ENCODE assay signal across 9 cellular contexts in the genomic region with DNA sequence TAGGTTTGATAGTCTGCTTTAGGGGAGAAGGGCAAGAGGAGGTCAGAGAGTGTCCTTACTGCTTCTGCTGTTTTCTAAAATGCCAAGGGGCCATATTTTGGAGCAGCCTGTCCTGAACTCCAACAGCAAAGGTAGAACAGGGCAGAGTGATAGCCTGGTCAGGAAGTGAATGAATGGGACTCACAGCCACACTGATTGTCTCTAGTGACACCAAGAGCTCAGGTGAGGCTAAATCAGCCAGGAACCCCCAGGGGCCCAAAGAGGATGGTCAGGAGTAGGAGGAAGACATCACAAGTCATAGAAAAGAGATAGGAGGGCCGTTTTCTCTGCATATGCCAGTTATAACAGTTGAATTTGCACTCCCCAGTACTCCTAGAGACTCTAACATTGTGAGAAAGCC.
DNase-seq lines count a peak whose midpoint lies in the region; ATAC-seq and TF ChIP-seq lines count a peak whose summit lies in the region.
"Had no signal": no experiment of that assay in that cellular context is flagged by ENCODE, and none has a peak within 500 bp of the region (broad histone marks: within the 10 kb centered on the region; RNA-seq: fewer than 3 reads in every experiment).

No MANE protein-coding gene starts in this region.

- no peaks in the 10 kb centered on the region for H3K9me3 ChIP-seq in PC-9 (ENCODE audit: insufficient read depth, low read depth)
- no peaks in the 10 kb centered on the region for H3K9me3 ChIP-seq in left lung

- no peaks in the 10 kb centered on the region for H3K27me3 ChIP-seq in PC-9 (ENCODE audit: insufficient read depth, low read depth)
- H3K27me3 ChIP-seq in left lung = no peaks in the 10 kb centered on the region

- peak overlapping the region; percentile 28 for H3K4me3 Mint-ChIP-seq in natural killer cell treated with Interleukin-12 subunit alpha and Interleukin-12 subunit beta and Interleukin-15 and Interleukin-18, amount 100 ng/mL, for 72 hours

- CTCF ChIA-PET in PC-9 (lab: Charles Lee) = no interaction called here

- peaks cover 53 to 62% of the 10 kb centered on the region in 2 donors for H3K4me1 Mint-ChIP-seq in natural killer cell treated with Interleukin-12 subunit alpha and Interleukin-12 subunit beta and Interleukin-15 and Interleukin-18, amount 100 ng/mL, for 72 hours (ENCODE audit: low read depth in 2 of 2)

- H3K27ac ChIP-seq in PC-9 = peak overlapping the region; percentile 87
- no peak overlapping the region for H3K27ac ChIP-seq in left lung

- H3K36me3 ChIP-seq in PC-9 (ENCODE audit: low read depth) (no peaks in the 10 kb centered on the region), left lung (no peaks in the 10 kb centered on the region)

- BruUV-seq in PC-9 (replicated peaks; lab: Mats Ljungman, UMichigan) = TSS peak; percentile 36

- peak; percentile 37 for ATAC-seq in GM19035 (IDR thresholded peaks at IDR 0.05; ENCODE audit: unreplicated experiment)
- ATAC-seq in HG02678 (IDR thresholded peaks at IDR 0.05; ENCODE audit: unreplicated experiment) = peak; percentile 22
- ATAC-seq in natural killer cell treated with Interleukin-12 subunit alpha and Interleukin-12 subunit beta and Interleukin-15 and Interleukin-18, amount 100 ng/mL, for 72 hours = no peak
- ATAC-seq in left lung = no peak

- no peaks in the 10 kb centered on the region for H3K9me2 ChIP-seq in PC-9 (ENCODE audit: insufficient read depth)

- H3K27me3 Mint-ChIP-seq in natural killer cell treated with Interleukin-12 subunit alpha and Interleukin-12 subunit beta and Interleukin-15 and Interleukin-18, amount 100 ng/mL, for 72 hours = no peaks in the 10 kb centered on the region

- no peaks in the 10 kb centered on the region for H4K20me1 ChIP-seq in PC-9 (ENCODE audit: insufficient read depth)

- POLR2A ChIA-PET in PC-9 (lab: Charles Lee; ENCODE audit: unreplicated experiment) = interaction anchor here (0.6 kb wide), 1 partner anchor 29 kb away, joined by 4 read pairs; no protein-coding TSS in a partner anchor

- peak overlapping the region; percentile 34 for H3K4me2 ChIP-seq in PC-9

- no peaks in the 10 kb centered on the region for H3K79me2 ChIP-seq in PC-9 (ENCODE audit: low read depth)

- peaks cover 6% of the 10 kb centered on the region for H3K36me3 Mint-ChIP-seq in natural killer cell treated with Interleukin-12 subunit alpha and Interleukin-12 subunit beta and Interleukin-15 and Interleukin-18, amount 100 ng/mL, for 72 hours

- peak overlapping the region; percentile 61 to 85 for H3K27ac Mint-ChIP-seq in natural killer cell treated with Interleukin-12 subunit alpha and Interleukin-12 subunit beta and Interleukin-15 and Interleukin-18, amount 100 ng/mL, for 72 hours

- H3K4me3 ChIP-seq in PC-9 = no peak overlapping the region
- H3K4me3 ChIP-seq in left lung = no peak overlapping the region

- H3F3A ChIP-seq in PC-9 (ENCODE audit: insufficient read depth, low read depth) = peaks cover 25% of the 10 kb centered on the region; the same call in 1 of the 2 replicates

- no peak for TF ChIP-seq CTCF in PC-9 (conservative IDR thresholded peaks at IDR 0.05)
- no peak for TF ChIP-seq CTCF in left lung (IDR thresholded peaks at IDR 0.05)

- peaks cover 6% of the 10 kb centered on the region for H3K9me3 Mint-ChIP-seq in natural killer cell treated with Interleukin-12 subunit alpha and Interleukin-12 subunit beta and Interleukin-15 and Interleukin-18, amount 100 ng/mL, for 72 hours

- peak overlapping the region; percentile 71 for H2AFZ ChIP-seq in PC-9

- H3K4me1 ChIP-seq in PC-9 (replicated peaks; ENCODE audit: insufficient read depth) = peaks cover 41% of the 10 kb centered on the region
- peaks cover 0 to 10% of the 10 kb centered on the region in 2 donors for H3K4me1 ChIP-seq in left lung

- intact Hi-C loops in PC-9 (cut with micrococcal nuclease; ENCODE audit: unreplicated experiment) (loop anchor here (1.0 kb wide), 1 partner anchor 48 kb away; no protein-coding TSS in a partner anchor), left lung (cut with DNase I) (no loop called here)

- DNase-seq in PC-9 (no peak), Kasumi-1 (lab: John Stamatoyannopoulos, UW) (no peak), NOMO-1 treated with DMSO at 0.1 percent for 48 hours (lab: John Stamatoyannopoulos, UW; ENCODE audit: unreplicated experiment) (no peak), left lung (no peak), NCI-H187 (lab: John Stamatoyannopoulos, UW) (no peak)
- DNase-seq in natural killer cell treated with Interleukin-12 subunit alpha and Interleukin-12 subunit beta and Interleukin-15 and Interleukin-18, amount 100 ng/mL, for 72 hours (ENCODE audit: low spot score) = no peak
- DNase-seq: NCI-H510A treated with DMSO at 0.1 percent for 48 hours had no signal

Comparison
In these comparisons a context has a peak if more than half of its experiments do, and no peak if none do; other contexts are left out.
1. ATAC-seq: peak in GM19035 (single experiment) and HG02678 (single experiment); none in natural killer cell treated with Interleukin-12 subunit alpha and Interleukin-12 subunit beta and Interleukin-15 and Interleukin-18, amount 100 ng/mL, for 72 hours (0 of 2) and left lung (single experiment).